28 cellular contexts compared by ENCODE assay signal in the genomic region with DNA sequence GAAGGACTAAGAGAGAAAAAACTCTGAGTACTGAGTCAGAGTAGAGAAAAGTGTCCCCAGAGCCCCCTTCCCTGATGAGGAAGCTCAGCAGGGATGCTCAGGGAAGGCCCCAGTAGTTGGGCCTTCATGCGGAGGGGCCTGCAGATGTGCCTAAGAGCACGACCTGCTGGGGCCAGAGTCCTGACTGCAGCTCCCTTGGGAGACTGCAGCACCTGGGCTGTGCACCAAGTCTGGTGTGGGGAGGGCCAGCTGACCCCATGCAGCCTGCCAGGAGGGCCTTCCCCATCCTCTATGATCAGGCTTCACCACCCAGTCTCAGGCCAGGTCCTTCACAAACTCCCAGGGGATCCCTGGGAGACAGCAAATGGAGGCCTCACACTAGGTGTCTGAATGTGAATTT.
"Had no signal": no experiment of that assay in that cellular context is flagged by ENCODE, and none has a peak within 500 bp of the region (broad histone marks: within the 10 kb centered on the region; RNA-seq: fewer than 3 reads in every experiment).

No MANE protein-coding gene starts in this region.

- H2AFZ ChIP-seq: neural progenitor cell had no signal

- H3K27ac Mint-ChIP-seq: immature natural killer cell; mesothelial cell of epicardium; naive B cell; natural killer cell; nephron progenitor cell; neural progenitor cell; progenitor cell of endocrine pancreas; stimulated activated naive CD8-positive, alpha-beta T cell treated with anti-CD3 and anti-CD28 coated beads, Interleukin-15, amount 100 ng/mL, for 72 hours; type B pancreatic cell had no signal

- H3K4me1 ChIP-seq: left lung, lower lobe of right lung, neural progenitor cell, right atrium auricular region, right lobe of liver, uterus had no signal

- H3K9me3 Mint-ChIP-seq: natural killer cell; neural progenitor cell; stimulated activated naive CD8-positive, alpha-beta T cell treated with anti-CD3 and anti-CD28 coated beads, Interleukin-15, amount 100 ng/mL, for 72 hours; type B pancreatic cell had no signal

- H3K36me3 Mint-ChIP-seq: immature natural killer cell, mesothelial cell of epicardium, natural killer cell, neural progenitor cell, type B pancreatic cell had no signal

- H3K4me3 Mint-ChIP-seq: immature natural killer cell; mesothelial cell of epicardium; naive B cell; natural killer cell; nephron progenitor cell; neural progenitor cell; stimulated activated naive CD8-positive, alpha-beta T cell treated with anti-CD3 and anti-CD28 coated beads, Interleukin-15, amount 100 ng/mL, for 72 hours; type B pancreatic cell had no signal

- H3K36me3 ChIP-seq: left lung, lower lobe of right lung, neural progenitor cell, ovary, right atrium auricular region, right lobe of liver, tibial nerve, uterus had no signal

- H3K27me3 ChIP-seq: left lung, ovary, right atrium auricular region, right lobe of liver, tibial nerve, uterus had no signal

- H3K4me1 Mint-ChIP-seq: immature natural killer cell; mesothelial cell of epicardium; naive B cell; natural killer cell; nephron progenitor cell; stimulated activated naive CD8-positive, alpha-beta T cell treated with anti-CD3 and anti-CD28 coated beads, Interleukin-15, amount 100 ng/mL, for 72 hours had no signal

- H3K4me3 ChIP-seq: left lung, lower lobe of right lung, neural progenitor cell, ovary, right atrium auricular region, right lobe of liver, skin epidermis, tibial nerve, uterus had no signal

- H3K9ac ChIP-seq: neural progenitor cell had no signal

- DNase-seq: hypothalamus; immature natural killer cell; kidney; left colon; left lung; lower lobe of right lung; mammary epithelial cell; mesendoderm; naive B cell; natural killer cell; nephron progenitor cell; ovary; right lobe of liver; stimulated activated CD4-positive, alpha-beta T cell treated with anti-CD3 and anti-CD28 coated beads, Interleukin-12 subunit alpha, Interleukin-12 subunit beta, amount 100 ng/mL, for 4 hours; stimulated activated CD4-positive, alpha-beta T cell treated with anti-CD3 and anti-CD28 coated beads, Interleukin-15, amount 100 ng/mL, for 24 hours; stimulated activated CD4-positive, alpha-beta T cell treated with anti-CD3 and anti-CD28 coated beads, Interleukin-2, amount 100 ng/mL, for 24 hours; stimulated activated CD4-positive, alpha-beta T cell treated with anti-CD3 and anti-CD28 coated beads, Interleukin-4, amount 100 ng/mL, for 1 hour; stimulated activated naive CD4-positive, alpha-beta T cell treated with Interleukin-2 at 50 U/mL for 16 hours; stimulated activated naive CD8-positive, alpha-beta T cell treated with anti-CD3 and anti-CD28 coated beads, Interleukin-15, amount 100 ng/mL, for 72 hours; substantia nigra; uterus had no signal

- H3K27ac ChIP-seq: left lung, lower lobe of right lung, neural progenitor cell, ovary, right atrium auricular region, right lobe of liver, skin epidermis, tibial nerve, uterus had no signal

- H3K9me3 ChIP-seq: left lung, lower lobe of right lung, ovary, right atrium auricular region, right lobe of liver, tibial nerve, uterus had no signal

- ATAC-seq: left colon; left lung; lower lobe of right lung; natural killer cell; right lobe of liver; stimulated activated naive CD8-positive, alpha-beta T cell treated with anti-CD3 and anti-CD28 coated beads, Interleukin-15, amount 100 ng/mL, for 72 hours had no signal

- H3K4me2 ChIP-seq: neural progenitor cell had no signal
